8 cellular contexts compared by ENCODE assay signal in genomic region chr17:27654654-27655524, GRCh38. TPM values are rescaled to one million over a fixed set of nuclear protein-coding genes. Genes with fewer than 3 reads are reported as not detected.
DNase-seq lines count a peak whose midpoint lies in the region; ATAC-seq and TF ChIP-seq lines count a peak whose summit lies in the region.

No MANE protein-coding gene starts in this region.

- H3K27me3 Mint-ChIP-seq in H9 (ENCODE audit: low read depth): peaks cover 4% of the 10 kb centered on the region; the same call in 1 of the 2 replicates
- peaks cover 0 to 2% of the 10 kb centered on the region in 2 donors for H3K27me3 Mint-ChIP-seq in T-cell

- peak; percentile 27; the same call in 2 of the 3 replicates for ATAC-seq in DND-41 (ENCODE audit: insufficient read depth, low read depth)
- peak; percentile 54 to 75 (median 60) for ATAC-seq in T-cell (replicated peaks in 1 of 4)
- ATAC-seq in right cardiac atrium: peak in 1 of 2 donors; percentile 22

- H3K4me1 ChIP-seq in DND-41 (ENCODE audit: insufficient read depth, low read length) (peaks cover 47% of the 10 kb centered on the region), H9 (ENCODE audit: insufficient read depth, low read length) (no peaks in the 10 kb centered on the region; the same call in 1 of the 2 replicates), adrenal gland (replicated peaks in 1 of 2) (no peaks in the 10 kb centered on the region), right cardiac atrium (ENCODE audit: control insufficient read depth, insufficient read depth, low read length) (no peaks in the 10 kb centered on the region), smooth muscle cell (ENCODE audit: low read depth) (no peaks in the 10 kb centered on the region)

- H3K27ac Mint-ChIP-seq in H9 (no peak overlapping the region), T-cell (no peak overlapping the region)

- H4K5ac ChIP-seq in H9 (ENCODE audit: insufficient read length, low read depth, low read length): no peak overlapping the region

- H3K79me2 ChIP-seq in DND-41 (ENCODE audit: insufficient read depth, low read length): no peaks in the 10 kb centered on the region
- H3K79me2 ChIP-seq in H9 (ENCODE audit: insufficient read depth, low read length): no peaks in the 10 kb centered on the region
- H3K79me2 ChIP-seq in smooth muscle cell (ENCODE audit: low read depth): no peaks in the 10 kb centered on the region

- H3K27me3 ChIP-seq in DND-41 (ENCODE audit: insufficient read depth, low read length, poor library complexity) (no peaks in the 10 kb centered on the region), H9 (ENCODE audit: insufficient read depth, low read length) (no peaks in the 10 kb centered on the region), adrenal gland (no peaks in the 10 kb centered on the region), right cardiac atrium (ENCODE audit: control insufficient read depth, insufficient read depth) (no peaks in the 10 kb centered on the region), smooth muscle cell (ENCODE audit: low read depth) (no peaks in the 10 kb centered on the region)

- POLR2A ChIA-PET in T-cell (lab: Charles Lee): no interaction called here

- H2BK20ac ChIP-seq in H9 (ENCODE audit: low read depth, low read length, poor library complexity, severe bottlenecking): no peak overlapping the region

- no peak overlapping the region for H3K18ac ChIP-seq in H9 (ENCODE audit: insufficient read length, low read depth, low read length)

- TF ChIP-seq POLR2A in adrenal gland (IDR thresholded peaks at IDR 0.05): no peak

- H2BK120ac ChIP-seq in H9 (ENCODE audit: low read depth, low read length, poor library complexity, severe bottlenecking): no peak overlapping the region

- H3K4ac ChIP-seq in H9 (ENCODE audit: low read depth, low read length): no peak overlapping the region

- no peak overlapping the region for H2BK12ac ChIP-seq in H9 (ENCODE audit: insufficient read length, low read depth, low read length)

- no peaks in the 10 kb centered on the region for H3K36me3 ChIP-seq in DND-41 (ENCODE audit: insufficient read depth, low read length)
- no peaks in the 10 kb centered on the region for H3K36me3 ChIP-seq in adrenal gland (replicated peaks in 1 of 2)
- H3K36me3 ChIP-seq in smooth muscle cell (ENCODE audit: low read depth): no peaks in the 10 kb centered on the region

- intact Hi-C loops in adrenal gland (cut with DNase I) (loop anchor here (1.0 to 5.0 kb wide), 2 partner anchors 100 to 102 kb away; no protein-coding TSS in a partner anchor), right cardiac atrium (cut with DNase I) (loop anchor here (2.0 to 10.0 kb wide), 6 partner anchors 100 to 423 kb away; no protein-coding TSS in a partner anchor)

- H3K27ac ChIP-seq in DND-41 (ENCODE audit: low read length): peak overlapping the region; percentile 93
- H3K27ac ChIP-seq in H9 (ENCODE audit: insufficient read length, low read depth, low read length): no peak overlapping the region
- no peak overlapping the region for H3K27ac ChIP-seq in adrenal gland
- H3K27ac ChIP-seq in right cardiac atrium (ENCODE audit: low read length): no peak overlapping the region
- no peak overlapping the region for H3K27ac ChIP-seq in smooth muscle cell (ENCODE audit: low read depth)

- peak; percentile 84 for TF ChIP-seq CTCF in DND-41 (IDR thresholded peaks at IDR 0.05; ENCODE audit: borderline replicate concordance, extremely low read depth, low read length, poor library complexity, severe bottlenecking)
- peak; percentile 100 for TF ChIP-seq CTCF in H9 (conservative IDR thresholded peaks at IDR 0.05)
- peak; percentile 93 to 98 (median 97) for TF ChIP-seq CTCF in adrenal gland (IDR thresholded peaks at IDR 0.05)
- TF ChIP-seq CTCF in smooth muscle cell (IDR thresholded peaks at IDR 0.05; ENCODE audit: borderline replicate concordance, insufficient read depth, poor library complexity, severe bottlenecking): peak; percentile 89

- no peaks in the 10 kb centered on the region for H3F3A ChIP-seq in smooth muscle cell (ENCODE audit: low read depth)

- H4K20me1 ChIP-seq in DND-41 (ENCODE audit: insufficient read depth, low read length) (no peaks in the 10 kb centered on the region), H9 (ENCODE audit: control insufficient read depth, insufficient read depth, insufficient read length) (no peaks in the 10 kb centered on the region), smooth muscle cell (ENCODE audit: low read depth) (no peaks in the 10 kb centered on the region)

- H4K91ac ChIP-seq in H9 (ENCODE audit: insufficient read length, low read depth, low read length): no peak overlapping the region

- H2AK5ac ChIP-seq in H9 (ENCODE audit: insufficient read length, low read length): no peak overlapping the region

- whole genome bisulfite sequencing in H9 (ENCODE audit: extremely low coverage, insufficient read length, low lambda C conversion rate): no CpG with 5 or more reads among the region's 34 CpGs
- WGBS in adrenal gland, 4 donors: 42 to 79% (median 44%) methylated on average over 20 to 34 of the region's 34 CpGs
- WGBS in right cardiac atrium: 48% methylated on average over 34 of the region's 34 CpGs
- 46% methylated on average over 34 of the region's 34 CpGs for whole genome bisulfite sequencing in smooth muscle cell (ENCODE audit: low lambda C conversion rate)

- no peak overlapping the region for H3K23ac ChIP-seq in H9 (ENCODE audit: insufficient read length, low read depth, low read length)

- peaks cover 10 to 14% of the 10 kb centered on the region in 2 experiments; a peak in 3 of 4 replicates for H3K4me1 Mint-ChIP-seq in H9
- H3K4me1 Mint-ChIP-seq in T-cell: peaks cover 6 to 8% (median 7%) of the 10 kb centered on the region in 3 donors

- no peaks in the 10 kb centered on the region for H3K36me3 Mint-ChIP-seq in H9 (ENCODE audit: insufficient read depth in 1 of 3, low read depth in 3 of 3)
- no peaks in the 10 kb centered on the region for H3K36me3 Mint-ChIP-seq in T-cell

- CTCF ChIA-PET in T-cell (lab: Charles Lee): interaction anchor here (0.6 to 2.0 kb wide), 8 partner anchors 9 to 497 kb away, joined by 3 to 9 read pairs (median 4); no protein-coding TSS in a partner anchor

- no peaks in the 10 kb centered on the region for H3K9me3 ChIP-seq in DND-41 (ENCODE audit: insufficient read depth, low read length, severe bottlenecking)
- no peaks in the 10 kb centered on the region for H3K9me3 ChIP-seq in H9 (ENCODE audit: control insufficient read depth, low read depth, low read length)
- H3K9me3 ChIP-seq in adrenal gland (replicated peaks in 1 of 3): no peaks in the 10 kb centered on the region
- no peaks in the 10 kb centered on the region for H3K9me3 ChIP-seq in right cardiac atrium (ENCODE audit: control insufficient read depth, low read length)
- H3K9me3 ChIP-seq in smooth muscle cell (replicated peaks; ENCODE audit: low read depth): no peaks in the 10 kb centered on the region

- H3K4me2 ChIP-seq in DND-41 (ENCODE audit: insufficient read depth, low read length): no peak overlapping the region
- no peak overlapping the region for H3K4me2 ChIP-seq in H9 (ENCODE audit: insufficient read depth, insufficient read length, low read length)
- no peak overlapping the region for H3K4me2 ChIP-seq in smooth muscle cell

- H2BK15ac ChIP-seq in H9 (ENCODE audit: low read depth, low read length): no peak overlapping the region

- H4K8ac ChIP-seq in H9 (replicated peaks; ENCODE audit: insufficient read length, low read depth, low read length): no peak overlapping the region

- H2AFZ ChIP-seq in DND-41 (ENCODE audit: low read depth, low read length) (no peak overlapping the region), H9 (ENCODE audit: low read length) (no peak overlapping the region), smooth muscle cell (ENCODE audit: low read depth) (no peak overlapping the region)

- no peak overlapping the region for H3K4me3 Mint-ChIP-seq in H9
- no peak overlapping the region for H3K4me3 Mint-ChIP-seq in T-cell

- no peak overlapping the region for H3K4me3 ChIP-seq in DND-41 (ENCODE audit: low read depth in 1 of 2, low read length in 2 of 2)
- H3K4me3 ChIP-seq in adrenal gland: no peak overlapping the region
- no peak overlapping the region for H3K4me3 ChIP-seq in right cardiac atrium (ENCODE audit: low read length)
- no peak overlapping the region for H3K4me3 ChIP-seq in smooth muscle cell

- no peak overlapping the region for H3K9ac ChIP-seq in DND-41 (ENCODE audit: low read depth, low read length)
- no peak overlapping the region for H3K9ac ChIP-seq in H9 (ENCODE audit: extremely low read depth, insufficient read length, low read length)
- H3K9ac ChIP-seq in smooth muscle cell (ENCODE audit: low read depth): no peak overlapping the region

- no peaks in the 10 kb centered on the region; a peak in 1 of 5 replicates for H3K9me3 Mint-ChIP-seq in H9
- no peaks in the 10 kb centered on the region for H3K9me3 Mint-ChIP-seq in T-cell

- H3T11ph ChIP-seq in H9 (ENCODE audit: low read length): no peak overlapping the region

- no peak overlapping the region for H3K14ac ChIP-seq in H9 (ENCODE audit: insufficient read depth, low read length)

- no peak overlapping the region for H2BK5ac ChIP-seq in H9 (ENCODE audit: insufficient read length, low read length)

- DNase-seq in DND-41: peak; percentile 63
- peak; percentile 96 for DNase-seq in H9
- peak; percentile 36 for DNase-seq in NCI-H1092 (lab: John Stamatoyannopoulos, UW)
- peak in 31 of 34 experiments; percentile 6 to 63 (median 44) for DNase-seq in T-cell
- peak; percentile 67 to 91 (median 77) for DNase-seq in adrenal gland
- peak; percentile 63 to 84 (median 83) for DNase-seq in right cardiac atrium
- peak; percentile 35 for DNase-seq in smooth muscle cell (lab: John Stamatoyannopoulos, UW; ENCODE audit: unreplicated experiment)
- no peak for DNase-seq in mesenteric fat pad (ENCODE audit: low spot score)

- H3K56ac ChIP-seq in H9 (ENCODE audit: insufficient read length, low read depth, low read length): no peak overlapping the region

- H3K23me2 ChIP-seq in H9 (ENCODE audit: insufficient read length, low read depth, low read length, poor library complexity, severe bottlenecking): no peaks in the 10 kb centered on the region

- no peaks in the 10 kb centered on the region for H3K79me1 ChIP-seq in H9 (ENCODE audit: insufficient read depth, low read depth, low read length, poor library complexity, severe bottlenecking)

RNA-seq across cellular contexts. Expression of gene LGALS9, which starts 23.9 kb away (rescaled TPM):
- total RNA-seq in H9 (2021): 2.0 and 2.5 TPM in 2 replicates
- total RNA-seq in T-cell: 10 to 100 TPM; 17.8 to 53.3 (median 33.1) TPM
- 10 to 100 TPM; 22.0 to 87.7 (median 50.8) TPM for total RNA-seq in adrenal gland
- polyA plus RNA-seq in adrenal gland: 10 to 100 TPM; 33.8 to 74.3 (median 39.0) TPM
- 10 to 100 TPM in 3 of 4 donors, 1 to 10 TPM in 1; 8.9 to 30.5 (median 22.9) TPM for total RNA-seq in right cardiac atrium
- 13.8 TPM for polyA plus RNA-seq in right cardiac atrium
- 5.8 and 20.6 TPM in 2 replicates for total RNA-seq in smooth muscle cell
- polyA plus RNA-seq in smooth muscle cell: 9.7 and 21.7 TPM in 2 replicates
- total RNA-seq in mesenteric fat pad: 116 TPM
